In the genomic region with DNA sequence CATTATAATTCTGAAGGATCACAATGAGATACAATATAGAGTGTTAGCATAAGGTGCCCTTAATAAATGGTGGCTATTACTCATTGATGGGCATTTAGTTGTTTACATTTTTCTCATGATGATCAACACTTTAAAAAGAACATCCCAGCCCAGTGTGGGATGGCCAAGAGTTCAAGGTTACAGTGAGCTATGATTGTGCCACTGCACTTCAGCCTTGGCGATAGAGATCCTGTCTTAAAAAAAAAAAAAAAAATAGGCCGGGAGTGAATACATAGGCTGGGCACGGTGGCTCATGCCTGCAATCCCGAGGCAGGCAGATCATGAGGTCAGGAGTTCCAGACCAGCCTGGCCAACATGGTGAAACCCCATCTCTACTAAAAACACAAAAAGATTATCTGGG, we compare ENCODE assay signal across 1 cellular context.
TF ChIP-seq lines count a peak whose summit lies in the region.

No MANE protein-coding gene starts in this region.

TF ChIP-seq in GM23338, 12 proteins besides CTCF, POLR2A, EP300 and RAD21 (continued from another document):
- TF ChIP-seq, protein P1, sequence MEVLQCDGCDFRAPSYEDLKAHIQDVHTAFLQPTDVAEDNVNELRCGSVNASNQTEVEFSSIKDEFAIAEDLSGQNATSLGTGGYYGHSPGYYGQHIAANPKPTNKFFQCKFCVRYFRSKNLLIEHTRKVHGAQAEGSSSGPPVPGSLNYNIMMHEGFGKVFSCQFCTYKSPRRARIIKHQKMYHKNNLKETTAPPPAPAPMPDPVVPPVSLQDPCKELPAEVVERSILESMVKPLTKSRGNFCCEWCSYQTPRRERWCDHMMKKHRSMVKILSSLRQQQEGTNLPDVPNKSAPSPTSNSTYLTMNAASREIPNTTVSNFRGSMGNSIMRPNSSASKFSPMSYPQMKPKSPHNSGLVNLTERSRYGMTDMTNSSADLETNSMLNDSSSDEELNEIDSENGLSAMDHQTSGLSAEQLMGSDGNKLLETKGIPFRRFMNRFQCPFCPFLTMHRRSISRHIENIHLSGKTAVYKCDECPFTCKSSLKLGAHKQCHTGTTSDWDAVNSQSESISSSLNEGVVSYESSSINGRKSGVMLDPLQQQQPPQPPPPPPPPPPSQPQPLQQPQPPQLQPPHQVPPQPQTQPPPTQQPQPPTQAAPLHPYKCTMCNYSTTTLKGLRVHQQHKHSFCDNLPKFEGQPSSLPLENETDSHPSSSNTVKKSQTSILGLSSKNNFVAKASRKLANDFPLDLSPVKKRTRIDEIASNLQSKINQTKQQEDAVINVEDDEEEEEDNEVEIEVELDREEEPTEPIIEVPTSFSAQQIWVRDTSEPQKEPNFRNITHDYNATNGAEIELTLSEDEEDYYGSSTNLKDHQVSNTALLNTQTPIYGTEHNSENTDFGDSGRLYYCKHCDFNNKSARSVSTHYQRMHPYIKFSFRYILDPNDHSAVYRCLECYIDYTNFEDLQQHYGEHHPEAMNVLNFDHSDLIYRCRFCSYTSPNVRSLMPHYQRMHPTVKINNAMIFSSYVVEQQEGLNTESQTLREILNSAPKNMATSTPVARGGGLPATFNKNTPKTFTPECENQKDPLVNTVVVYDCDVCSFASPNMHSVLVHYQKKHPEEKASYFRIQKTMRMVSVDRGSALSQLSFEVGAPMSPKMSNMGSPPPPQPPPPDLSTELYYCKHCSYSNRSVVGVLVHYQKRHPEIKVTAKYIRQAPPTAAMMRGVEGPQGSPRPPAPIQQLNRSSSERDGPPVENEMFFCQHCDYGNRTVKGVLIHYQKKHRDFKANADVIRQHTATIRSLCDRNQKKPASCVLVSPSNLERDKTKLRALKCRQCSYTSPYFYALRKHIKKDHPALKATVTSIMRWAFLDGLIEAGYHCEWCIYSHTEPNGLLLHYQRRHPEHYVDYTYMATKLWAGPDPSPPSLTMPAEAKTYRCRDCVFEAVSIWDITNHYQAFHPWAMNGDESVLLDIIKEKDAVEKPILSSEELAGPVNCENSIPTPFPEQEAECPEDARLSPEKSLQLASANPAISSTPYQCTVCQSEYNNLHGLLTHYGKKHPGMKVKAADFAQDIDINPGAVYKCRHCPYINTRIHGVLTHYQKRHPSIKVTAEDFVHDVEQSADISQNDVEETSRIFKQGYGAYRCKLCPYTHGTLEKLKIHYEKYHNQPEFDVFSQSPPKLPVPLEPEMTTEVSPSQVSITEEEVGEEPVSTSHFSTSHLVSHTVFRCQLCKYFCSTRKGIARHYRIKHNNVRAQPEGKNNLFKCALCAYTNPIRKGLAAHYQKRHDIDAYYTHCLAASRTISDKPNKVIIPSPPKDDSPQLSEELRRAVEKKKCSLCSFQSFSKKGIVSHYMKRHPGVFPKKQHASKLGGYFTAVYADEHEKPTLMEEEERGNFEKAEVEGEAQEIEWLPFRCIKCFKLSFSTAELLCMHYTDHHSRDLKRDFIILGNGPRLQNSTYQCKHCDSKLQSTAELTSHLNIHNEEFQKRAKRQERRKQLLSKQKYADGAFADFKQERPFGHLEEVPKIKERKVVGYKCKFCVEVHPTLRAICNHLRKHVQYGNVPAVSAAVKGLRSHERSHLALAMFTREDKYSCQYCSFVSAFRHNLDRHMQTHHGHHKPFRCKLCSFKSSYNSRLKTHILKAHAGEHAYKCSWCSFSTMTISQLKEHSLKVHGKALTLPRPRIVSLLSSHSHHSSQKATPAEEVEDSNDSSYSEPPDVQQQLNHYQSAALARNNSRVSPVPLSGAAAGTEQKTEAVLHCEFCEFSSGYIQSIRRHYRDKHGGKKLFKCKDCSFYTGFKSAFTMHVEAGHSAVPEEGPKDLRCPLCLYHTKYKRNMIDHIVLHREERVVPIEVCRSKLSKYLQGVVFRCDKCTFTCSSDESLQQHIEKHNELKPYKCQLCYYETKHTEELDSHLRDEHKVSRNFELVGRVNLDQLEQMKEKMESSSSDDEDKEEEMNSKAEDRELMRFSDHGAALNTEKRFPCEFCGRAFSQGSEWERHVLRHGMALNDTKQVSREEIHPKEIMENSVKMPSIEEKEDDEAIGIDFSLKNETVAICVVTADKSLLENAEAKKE (CRISPR knock-in tag; IDR thresholded peaks at IDR 0.05), result no peak
TF ChIP-seq in GM23338: peak in this region for 0.
